In the genomic region with DNA sequence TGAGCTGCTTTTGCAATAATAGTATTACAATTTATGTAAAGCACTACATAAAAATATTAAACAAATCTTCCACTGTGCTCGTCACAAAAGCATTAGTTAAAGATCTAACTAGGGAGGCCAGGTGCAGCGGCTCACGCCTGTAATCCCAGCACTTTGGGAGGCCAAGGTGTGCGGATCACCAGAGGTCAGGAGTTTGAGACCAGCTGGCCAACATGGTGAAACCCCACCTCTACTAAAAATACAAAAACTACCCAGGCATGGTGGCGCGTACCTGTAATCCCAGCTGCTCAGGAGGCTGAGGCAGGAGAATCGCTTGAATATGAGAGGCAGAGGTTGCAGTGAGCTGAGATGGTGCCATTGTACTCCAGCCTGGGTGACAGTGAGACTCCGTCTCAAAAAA, we compare ENCODE assay signal across 1 cellular context. TPM values are rescaled to one million over a fixed set of nuclear protein-coding genes. Genes with fewer than 3 reads are reported as not detected.
"Had no signal": no experiment of that assay in that cellular context is flagged by ENCODE, and none has a peak within 500 bp of the region (broad histone marks: within the 10 kb centered on the region; RNA-seq: fewer than 3 reads in every experiment).

No MANE protein-coding gene starts in this region.

RNA-seq across cellular contexts. Expression of a gene that starts 49.4 kb away (rescaled TPM):
- polyA plus RNA-seq: naive thymus-derived CD4-positive, alpha-beta T cell had no signal
